In genomic region chr1:58848818-58849411, GRCh38 we compare ENCODE assay signal across 8 cellular contexts.
A peak's percentile ranks its signal among the peaks of the same experiment; 100 is the strongest.
DNase-seq lines count a peak whose midpoint lies in the region; ATAC-seq and TF ChIP-seq lines count a peak whose summit lies in the region.

No MANE protein-coding gene starts in this region.

- WGBS in thyroid gland, 2 donors = 51 to 59% methylated on average over 6 to 9 of the region's 9 CpGs

- peak; percentile 67 to 85 for ATAC-seq in activated T-cell treated with anti-CD3 and anti-CD28 coated beads, Interleukin-2, amount 50 U/mL, for 72 hours (replicated peaks in 1 of 2)
- no peak for ATAC-seq in GM18511 (IDR thresholded peaks at IDR 0.05; ENCODE audit: unreplicated experiment)

- no peaks in the 10 kb centered on the region for H3K36me3 ChIP-seq in thyroid gland

- no peaks in the 10 kb centered on the region for H3K27me3 ChIP-seq in thyroid gland

- H3K9me3 Mint-ChIP-seq in activated T-cell treated with anti-CD3 and anti-CD28 coated beads, Interleukin-2, amount 50 U/mL, for 72 hours = no peaks in the 10 kb centered on the region
- no peaks in the 10 kb centered on the region for H3K9me3 Mint-ChIP-seq in brain

- H3K4me3 Mint-ChIP-seq in activated T-cell treated with anti-CD3 and anti-CD28 coated beads, Interleukin-2, amount 50 U/mL, for 72 hours = no peak overlapping the region
- H3K4me3 Mint-ChIP-seq in brain = no peak overlapping the region

- peaks cover 0 to 14% of the 10 kb centered on the region in 2 donors for H3K4me1 ChIP-seq in thyroid gland

- intact Hi-C loops in thyroid gland (cut with DNase I) = no loop called here

- no peaks in the 10 kb centered on the region for H3K9me3 ChIP-seq in thyroid gland

- no peak for TF ChIP-seq CTCF in brain (conservative IDR thresholded peaks at IDR 0.05)
- no peak for TF ChIP-seq CTCF in thyroid gland (IDR thresholded peaks at IDR 0.05)

- no peaks in the 10 kb centered on the region for H3K36me3 Mint-ChIP-seq in activated T-cell treated with anti-CD3 and anti-CD28 coated beads, Interleukin-2, amount 50 U/mL, for 72 hours (ENCODE audit: insufficient read depth in 2 of 2)
- no peaks in the 10 kb centered on the region for H3K36me3 Mint-ChIP-seq in brain

- no peak for TF ChIP-seq POLR2A in thyroid gland (IDR thresholded peaks at IDR 0.05)

- no peak overlapping the region for H3K4me3 ChIP-seq in thyroid gland (replicated peaks in 1 of 3)

- no peak overlapping the region for H3K27ac Mint-ChIP-seq in activated T-cell treated with anti-CD3 and anti-CD28 coated beads, Interleukin-2, amount 50 U/mL, for 72 hours
- peak overlapping the region in 4 of 5 experiments; percentile 2 to 90 (median 28) for H3K27ac Mint-ChIP-seq in brain

- no peaks in the 10 kb centered on the region for H3K27me3 Mint-ChIP-seq in activated T-cell treated with anti-CD3 and anti-CD28 coated beads, Interleukin-2, amount 50 U/mL, for 72 hours (ENCODE audit: low read depth)
- H3K27me3 Mint-ChIP-seq in brain = peaks cover 10% of the 10 kb centered on the region

- peak overlapping the region in 1 of 3 donors; percentile 15 for H3K27ac ChIP-seq in thyroid gland

- H3K4me1 Mint-ChIP-seq in activated T-cell treated with anti-CD3 and anti-CD28 coated beads, Interleukin-2, amount 50 U/mL, for 72 hours (ENCODE audit: low read depth) = peaks cover 13% of the 10 kb centered on the region
- H3K4me1 Mint-ChIP-seq in brain = peaks cover 15% of the 10 kb centered on the region

- DNase-seq in activated T-cell treated with anti-CD3 and anti-CD28 coated beads, Interleukin-2, amount 50 U/mL, for 72 hours = peak; percentile 9 to 23
- no peak for DNase-seq in activated T-cell treated with anti-CD3 and anti-CD28 coated beads, Interleukin-2, amount 50 U/mL, for 1 hour
- DNase-seq in kidney glomerular epithelial cell (lab: John Stamatoyannopoulos, UW) (peak; percentile 98), thyroid gland (peak; percentile 21 to 22), inferior parietal cortex (ENCODE audit: extremely low spot score) (no peak), epidermal melanocyte (ENCODE audit: insufficient read length, low spot score) (no peak)

Comparison
In these comparisons a context has a peak if more than half of its experiments do, and no peak if none do; other contexts are left out.
1. DNase-seq: peak in activated T-cell treated with anti-CD3 and anti-CD28 coated beads, Interleukin-2, amount 50 U/mL, for 72 hours (2 of 2), kidney glomerular epithelial cell (single experiment) and thyroid gland (2 of 2); none in activated T-cell treated with anti-CD3 and anti-CD28 coated beads, Interleukin-2, amount 50 U/mL, for 1 hour (single experiment), inferior parietal cortex (single experiment) and epidermal melanocyte (single experiment).